ENCODE assay signal across 16 cellular contexts in the genomic region with DNA sequence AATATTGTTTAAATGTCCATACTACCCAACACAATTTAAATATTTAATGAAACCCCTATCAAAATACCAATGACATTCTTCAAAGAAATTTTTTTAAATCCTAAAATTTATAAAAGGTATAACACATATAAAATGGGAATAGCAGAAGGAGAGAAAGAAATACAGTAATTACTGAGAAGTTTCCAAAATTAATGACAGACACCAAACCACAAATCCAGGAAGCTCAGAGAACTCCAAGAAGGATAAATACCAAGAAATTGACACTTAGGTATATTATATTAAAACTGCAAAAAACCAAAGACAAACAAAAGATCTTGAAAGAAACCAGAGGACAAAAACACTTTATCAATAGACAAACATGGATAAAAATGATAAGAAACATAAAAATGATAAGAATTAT.
"Had no signal": no experiment of that assay in that cellular context is flagged by ENCODE, and none has a peak within 500 bp of the region (broad histone marks: within the 10 kb centered on the region; RNA-seq: fewer than 3 reads in every experiment).

No MANE protein-coding gene starts in this region.

- H3K9me3 ChIP-seq: MG63 had no signal

- DNase-seq: KBM-7, MG63, NCI-H1092, NCI-H1105 treated with DMSO at 0.1 percent for 48 hours, NCI-H1417 treated with DMSO at 0.1 percent for 48 hours, NCI-H146, NCI-H1694 treated with DMSO at 0.1 percent for 48 hours, NCI-H1930, NCI-H2081, NCI-H2107, NCI-H2227 treated with DMSO at 0.1 percent for 48 hours, NCI-H524, NCI-H526 treated with DMSO at 0.1 percent for 48 hours, NCI-H748 treated with DMSO at 0.1 percent for 48 hours, SHP77 had no signal

- H3K27ac ChIP-seq: RWPE1 had no signal

- H3K27me3 ChIP-seq: MG63 had no signal

- H3K4me3 ChIP-seq: MG63 had no signal
